27 cellular contexts compared by ENCODE assay signal in the genomic region with DNA sequence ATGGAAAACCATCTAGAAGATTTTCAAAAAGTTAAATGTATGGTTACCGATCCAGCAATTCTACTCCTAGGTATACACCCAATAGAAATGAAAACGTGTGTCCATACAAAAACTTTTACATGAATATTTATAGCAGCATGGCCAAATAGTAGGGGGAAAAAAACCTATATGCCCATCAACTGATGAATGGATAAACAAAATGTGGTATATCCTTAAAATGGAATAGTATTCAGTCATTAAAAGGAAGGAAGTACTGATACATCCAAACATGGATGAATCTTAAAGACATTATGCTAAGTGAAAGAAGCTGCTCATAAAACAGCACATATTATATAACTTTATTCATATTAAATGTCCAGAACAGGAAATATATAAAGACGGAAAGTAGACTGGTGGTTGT.
DNase-seq lines count a peak whose midpoint lies in the region; ATAC-seq and TF ChIP-seq lines count a peak whose summit lies in the region.
"Had no signal": no experiment of that assay in that cellular context is flagged by ENCODE, and none has a peak within 500 bp of the region (broad histone marks: within the 10 kb centered on the region; RNA-seq: fewer than 3 reads in every experiment).

No MANE protein-coding gene starts in this region.

- no peak overlapping the region for H3K27ac ChIP-seq in SK-N-SH (ENCODE audit: low read depth in 2 of 2, low read length in 1 of 2)
- H3K27ac ChIP-seq: 22Rv1; A549; BLaER1; BLaER1 treated with 17β-estradiol and CSF1 and Interleukin-3, amounts not matched to agents 10 nM and 100 nM; C4-2B had no signal

- no peak for TF ChIP-seq EP300 in SK-N-SH (IDR thresholded peaks at IDR 0.05; ENCODE audit: borderline replicate concordance in 1 of 2, low read depth in 1 of 2, low read length in 1 of 2)

- H3K4me2 ChIP-seq in SK-N-SH, result no peak overlapping the region
- H3K4me2 ChIP-seq: A549; BLaER1; BLaER1 treated with 17β-estradiol and CSF1 and Interleukin-3, amounts not matched to agents 10 nM and 100 nM had no signal

- no peaks in the 10 kb centered on the region for H4K20me1 ChIP-seq in SK-N-SH (ENCODE audit: insufficient read depth)
- H4K20me1 ChIP-seq: BLaER1; BLaER1 treated with 17β-estradiol and CSF1 and Interleukin-3, amounts not matched to agents 10 nM and 100 nM had no signal

- no peak for TF ChIP-seq CTCF in SK-N-SH (IDR thresholded peaks at IDR 0.05)

- H3K9me2 ChIP-seq in SK-N-SH, result no peaks in the 10 kb centered on the region

- H3K9me3 ChIP-seq in SK-N-SH, result no peaks in the 10 kb centered on the region
- H3K9me3 ChIP-seq: BE2C had no signal

- no peaks in the 10 kb centered on the region for H3K27me3 ChIP-seq in SK-N-SH (ENCODE audit: insufficient read depth)
- H3K27me3 ChIP-seq: BE2C; BLaER1; BLaER1 treated with 17β-estradiol and CSF1 and Interleukin-3, amounts not matched to agents 10 nM and 100 nM had no signal

- no peaks in the 10 kb centered on the region for H3K36me3 ChIP-seq in SK-N-SH (replicated peaks in 1 of 2; ENCODE audit: control insufficient read depth in 1 of 2, insufficient read depth in 2 of 2, low read length in 1 of 2)
- H3K36me3 ChIP-seq: BE2C; BLaER1; BLaER1 treated with 17β-estradiol and CSF1 and Interleukin-3, amounts not matched to agents 10 nM and 100 nM had no signal

- no peaks in the 10 kb centered on the region for H3F3A ChIP-seq in SK-N-SH (replicated peaks; ENCODE audit: insufficient read depth)

- H2AFZ ChIP-seq in SK-N-SH (ENCODE audit: low read depth), result no peak overlapping the region

- POLR2A ChIA-PET in SK-N-SH (lab: Yijun Ruan, JAX), result no interaction called here

- 62% methylated on average over 3 of the region's 3 CpGs for WGBS in SK-N-SH (ENCODE audit: low lambda C conversion rate)

- peaks cover 0 to 12% of the 10 kb centered on the region in 2 experiments; a peak in 2 of 4 replicates for H3K4me1 ChIP-seq in SK-N-SH (ENCODE audit: control insufficient read depth in 1 of 2, insufficient read depth in 2 of 2, low read depth in 1 of 2, low read length in 1 of 2)
- H3K4me1 ChIP-seq: A549, Caco-2 had no signal

- no peak for TF ChIP-seq RAD21 in SK-N-SH (IDR thresholded peaks at IDR 0.05; ENCODE audit: low read length)

- DNase-seq in SK-N-SH, result no peak
- DNase-seq: 8988T; ACHN; AML-193; BE2C; C1 segment of cervical spinal cord; Caco-2; Calu3; CD4-positive, alpha-beta memory T cell; CD4-positive, alpha-beta T cell; CD4-positive, CD25-positive, alpha-beta regulatory T cell; CD8-positive, alpha-beta memory T cell; CD8-positive, alpha-beta T cell; COR-L47; DMS 273 treated with DMSO at 0.1 percent for 48 hours; DMS153; DMS53; DMS79; DMS79 treated with DMSO at 0.1 percent for 48 hours; DND-41; EL had no signal

- H3K4me3 ChIP-seq in SK-N-SH (ENCODE audit: low read depth in 2 of 2, low read length in 1 of 2), result no peak overlapping the region
- H3K4me3 ChIP-seq: A549; BLaER1; BLaER1 treated with 17β-estradiol and CSF1 and Interleukin-3, amounts not matched to agents 10 nM and 100 nM had no signal

- no peaks in the 10 kb centered on the region for H3K79me2 ChIP-seq in SK-N-SH (ENCODE audit: insufficient read depth)

- CTCF ChIA-PET in SK-N-SH (lab: Yijun Ruan, JAX), result interaction anchor here (0.6 to 1.4 kb wide), 2 partner anchors 37 to 210 kb away, joined by 3 read pairs; no protein-coding TSS in a partner anchor

- no peak overlapping the region for H3K9ac ChIP-seq in SK-N-SH
- H3K9ac ChIP-seq: BLaER1; BLaER1 treated with 17β-estradiol and CSF1 and Interleukin-3, amounts not matched to agents 10 nM and 100 nM had no signal

- no peak for ATAC-seq in SK-N-SH treated with all-trans-retinoic acid at 6 μM for 48 hours
- ATAC-seq: A549; CD8-positive, alpha-beta T cell had no signal

TF ChIP-seq in SK-N-SH treated with all-trans-retinoic acid at 6 μM for 48 hours, 23 proteins besides CTCF, POLR2A, EP300 and RAD21:
- TF ChIP-seq ZNF8 (CRISPR knock-in tag; IDR thresholded peaks at IDR 0.05), result peak; percentile 93
- no peak for TF ChIP-seq TCF4 (CRISPR knock-in tag; IDR thresholded peaks at IDR 0.05; ENCODE audit: borderline replicate concordance)
- no peak for TF ChIP-seq ZNF70 (CRISPR knock-in tag; IDR thresholded peaks at IDR 0.05)
- no peak for TF ChIP-seq CREB5 (CRISPR knock-in tag; IDR thresholded peaks at IDR 0.05; ENCODE audit: low read depth)
- no peak for TF ChIP-seq ZFP30 (CRISPR knock-in tag; IDR thresholded peaks at IDR 0.05)
- no peak for TF ChIP-seq CSDC2 (CRISPR knock-in tag; IDR thresholded peaks at IDR 0.05)
- no peak for TF ChIP-seq ZC3H10 (CRISPR knock-in tag; IDR thresholded peaks at IDR 0.05)

TF ChIP-seq in SK-N-SH, 30 proteins besides CTCF, POLR2A, EP300 and RAD21:
- no peak for TF ChIP-seq FOXM1 (IDR thresholded peaks at IDR 0.05; ENCODE audit: low read depth)
- TF ChIP-seq, protein P1, sequence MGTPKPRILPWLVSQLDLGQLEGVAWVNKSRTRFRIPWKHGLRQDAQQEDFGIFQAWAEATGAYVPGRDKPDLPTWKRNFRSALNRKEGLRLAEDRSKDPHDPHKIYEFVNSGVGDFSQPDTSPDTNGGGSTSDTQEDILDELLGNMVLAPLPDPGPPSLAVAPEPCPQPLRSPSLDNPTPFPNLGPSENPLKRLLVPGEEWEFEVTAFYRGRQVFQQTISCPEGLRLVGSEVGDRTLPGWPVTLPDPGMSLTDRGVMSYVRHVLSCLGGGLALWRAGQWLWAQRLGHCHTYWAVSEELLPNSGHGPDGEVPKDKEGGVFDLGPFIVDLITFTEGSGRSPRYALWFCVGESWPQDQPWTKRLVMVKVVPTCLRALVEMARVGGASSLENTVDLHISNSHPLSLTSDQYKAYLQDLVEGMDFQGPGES (IDR thresholded peaks at IDR 0.05; ENCODE audit: low read depth, low read length), result no peak
